ENCODE assay signal across 7 cellular contexts in the genomic region with DNA sequence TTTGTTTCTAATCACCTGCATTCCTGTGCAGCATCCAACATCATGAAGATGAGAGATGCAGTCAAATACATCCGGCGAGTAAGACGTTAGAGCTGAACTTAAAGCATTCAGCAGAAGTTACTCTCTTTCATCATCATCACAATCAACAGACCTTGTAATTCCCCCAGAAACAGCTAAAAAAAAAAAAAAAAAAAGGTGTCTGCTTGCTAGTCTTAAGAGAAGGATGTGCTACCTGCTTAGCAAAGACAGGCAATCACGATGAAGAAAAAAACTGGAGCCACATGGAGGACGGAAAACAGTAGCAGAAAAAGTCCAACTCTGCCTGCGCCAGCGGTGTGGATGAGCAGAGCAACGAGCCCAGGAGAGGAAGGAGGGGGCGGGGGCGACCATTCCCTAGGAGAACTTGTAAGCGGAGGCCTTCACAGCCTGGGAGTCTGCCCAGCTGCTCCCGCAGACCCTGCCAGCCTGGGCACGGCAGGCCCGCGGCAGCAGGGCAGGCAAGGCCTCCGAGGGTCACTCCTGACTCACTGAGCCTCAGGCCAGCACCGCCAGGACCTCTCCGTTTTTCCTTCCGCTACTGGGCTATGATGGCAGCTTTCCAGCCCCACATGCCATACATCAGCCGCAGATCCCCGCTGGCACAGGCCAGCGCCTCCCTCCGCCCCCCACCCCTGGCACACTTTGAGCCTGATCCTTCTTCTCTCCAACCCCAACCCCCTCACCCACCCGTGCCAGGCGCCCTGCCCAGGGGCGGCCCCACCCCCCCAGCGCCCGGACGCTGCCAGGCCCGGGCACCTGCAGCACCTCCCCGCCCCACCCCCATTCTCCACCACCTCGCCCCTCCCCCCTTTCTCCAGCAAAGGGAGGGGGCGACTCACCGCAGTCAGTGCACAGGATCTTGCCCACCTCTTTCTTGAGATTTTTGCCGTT. TPM values are rescaled to one million over a fixed set of nuclear protein-coding genes. Genes with fewer than 3 reads are reported as not detected.
A peak's percentile ranks its signal among the peaks of the same experiment; 100 is the strongest.
DNase-seq lines count a peak whose midpoint lies in the region; ATAC-seq, FAIRE-seq and TF ChIP-seq lines count a peak whose summit lies in the region.

No MANE protein-coding gene starts in this region.

- no peaks in the 10 kb centered on the region for H4K20me1 ChIP-seq in MM.1S (ENCODE audit: insufficient read depth, low read length)

- WGBS in adrenal gland, 4 donors = 4 to 12% (median 8%) methylated on average over 18 to 35 of the region's 35 CpGs
- WGBS in heart right ventricle, 2 donors = 9 to 11% methylated on average over 34 of the region's 35 CpGs
- 5 to 10% methylated on average over 24 to 35 of the region's 35 CpGs for whole genome bisulfite sequencing in pancreas, 2 donors

- H3K9me2 ChIP-seq in MM.1S (replicated peaks; ENCODE audit: insufficient read depth, low read length) = no peaks in the 10 kb centered on the region

- peak overlapping the region; percentile 95 for H3K4me2 ChIP-seq in MM.1S (ENCODE audit: low read depth, low read length)

- no peak overlapping the region for H3K9ac ChIP-seq in MM.1S (ENCODE audit: low read length)

- no peak for FAIRE-seq in pancreas (lab: Jason Lieb, UNC)

- peak; percentile 57 to 87 for TF ChIP-seq POLR2A in adrenal gland (IDR thresholded peaks at IDR 0.05)

- H3K27me3 ChIP-seq in MM.1S (replicated peaks; ENCODE audit: insufficient read depth, low read length) (no peaks in the 10 kb centered on the region; the same call in 1 of the 2 replicates), adrenal gland (no peaks in the 10 kb centered on the region), heart right ventricle (peaks cover 0 to 68% (median 0%) of the 10 kb centered on the region in 7 donors), pancreas (no peaks in the 10 kb centered on the region)

- H3K4me3 ChIP-seq in MM.1S (ENCODE audit: low read length) (peak overlapping the region; percentile 83; the same call in 1 of the 2 replicates), adrenal gland (peak overlapping the region in 3 of 4 donors; percentile 44 to 91 (median 45)), heart right ventricle (peak overlapping the region; percentile 12 to 86 (median 70)), pancreas (peak overlapping the region; percentile 31 to 79 (median 64))

- H2AFZ ChIP-seq in MM.1S (ENCODE audit: low read length) = 0 out of 2 replicates have a peak overlapping the region, but pooled peaks have one; percentile 59

- DNase-seq in ELR (ENCODE audit: low read depth) = peak; percentile 87
- DNase-seq in MM.1S = no peak
- peak; percentile 86 to 93 (median 92) for DNase-seq in adrenal gland
- peak; percentile 54 to 57 for DNase-seq in heart right ventricle
- peak; percentile 86 to 96 (median 94) for DNase-seq in pancreas
- no peak for DNase-seq in NCI-H187 treated with DMSO at 0.1 percent for 48 hours (lab: John Stamatoyannopoulos, UW)

- H3K27ac ChIP-seq in MM.1S (ENCODE audit: low read length) (no peak overlapping the region), adrenal gland (peak overlapping the region; percentile 53 to 85 (median 79)), heart right ventricle (peak overlapping the region; percentile 46 to 89 (median 82)), pancreas (peak overlapping the region; percentile 63 to 78 (median 70))

- H3K9me3 ChIP-seq in MM.1S (replicated peaks; ENCODE audit: insufficient read depth, low read length) (no peaks in the 10 kb centered on the region), adrenal gland (replicated peaks in 1 of 3) (no peaks in the 10 kb centered on the region), heart right ventricle (no peaks in the 10 kb centered on the region), pancreas (no peaks in the 10 kb centered on the region)

- no peaks in the 10 kb centered on the region for H3K36me3 ChIP-seq in MM.1S (replicated peaks; ENCODE audit: insufficient read depth, low read length)
- no peaks in the 10 kb centered on the region for H3K36me3 ChIP-seq in adrenal gland (replicated peaks in 1 of 2)
- H3K36me3 ChIP-seq in heart right ventricle = no peaks in the 10 kb centered on the region
- H3K36me3 ChIP-seq in pancreas = no peaks in the 10 kb centered on the region

- intact Hi-C loops in adrenal gland (cut with DNase I) = loop anchor here in 1 of 2 donors (2.0 kb wide), 1 partner anchor 253 kb away; no protein-coding TSS in a partner anchor
- intact Hi-C loops in heart right ventricle (cut with DNase I) = loop anchor here in 5 of 10 donors (5.0 to 10.0 kb wide), 5 partner anchors 39 to 177 kb away; no protein-coding TSS in a partner anchor
- intact Hi-C loops in pancreas (cut with DNase I) = no loop called here

- H3F3A ChIP-seq in MM.1S (ENCODE audit: insufficient read depth, low read length) = peaks cover 23% of the 10 kb centered on the region

- TF ChIP-seq CTCF in MM.1S (IDR thresholded peaks at IDR 0.05; ENCODE audit: low read length) (no peak), adrenal gland (IDR thresholded peaks at IDR 0.05) (no peak), heart right ventricle (IDR thresholded peaks at IDR 0.05) (no peak), pancreas (IDR thresholded peaks at IDR 0.05) (no peak)

- H3K4me1 ChIP-seq in MM.1S (ENCODE audit: low read length) (peaks cover 29% of the 10 kb centered on the region), adrenal gland (replicated peaks in 1 of 2) (peaks cover 28 to 33% of the 10 kb centered on the region in 2 donors), heart right ventricle (peaks cover 0 to 60% (median 50%) of the 10 kb centered on the region in 9 donors), pancreas (peaks cover 0 to 24% (median 13%) of the 10 kb centered on the region in 3 donors)

- peak; percentile 35 to 80 (median 60) for ATAC-seq in heart right ventricle
- ATAC-seq in pancreas = peak; percentile 81 to 87 (median 86)
- ATAC-seq in GM18498 (IDR thresholded peaks at IDR 0.05; ENCODE audit: unreplicated experiment) = no peak

- no peaks in the 10 kb centered on the region for H3K79me2 ChIP-seq in MM.1S (ENCODE audit: low read length)

RNA-seq across cellular contexts. Expression of gene NRG2, which starts 1.3 kb away (rescaled TPM):
- total RNA-seq in adrenal gland (10 to 100 TPM in 5 of 8 donors, 1 to 10 TPM in 3; 5.1 to 16.7 (median 11.0) TPM), heart right ventricle (1 to 10 TPM; 1.0 to 6.6 (median 2.9) TPM), pancreas (1 to 10 TPM; 1.5 to 5.2 (median 3.7) TPM)
- polyA plus RNA-seq in adrenal gland (1 to 10 TPM; 5.0 to 6.5 (median 5.0) TPM), heart right ventricle (1 to 10 TPM in 1 of 2 donors, under 1 TPM in 1; 0.64 to 4.5 TPM), pancreas (1 to 10 TPM; 1.2 to 3.3 TPM)

Comparison
In these comparisons a context has a peak if more than half of its experiments do, and no peak if none do; other contexts are left out.
1. DNase-seq: peak in ELR (single experiment), adrenal gland (7 of 7), heart right ventricle (2 of 2) and pancreas (6 of 6); none in MM.1S (single experiment) and NCI-H187 treated with DMSO at 0.1 percent for 48 hours (single experiment).
2. Peak in every context shown above with its lines, with median percentiles within 50 percentile points of each other: H3K4me3 ChIP-seq.